ENCODE assay signal across 11 cellular contexts in genomic region chr11:11788067-11788710, GRCh38. TPM values are rescaled to one million over a fixed set of nuclear protein-coding genes. Genes with fewer than 3 reads are reported as not detected.
DNase-seq lines count a peak whose midpoint lies in the region; ATAC-seq and TF ChIP-seq lines count a peak whose summit lies in the region.
"Had no signal": no experiment of that assay in that cellular context is flagged by ENCODE, and none has a peak within 500 bp of the region (broad histone marks: within the 10 kb centered on the region; RNA-seq: fewer than 3 reads in every experiment).

No MANE protein-coding gene starts in this region.

- H3K4me1 Mint-ChIP-seq in activated CD4-positive, alpha-beta T cell treated with anti-CD3 and anti-CD28 coated beads, Interleukin-2, amount 10 ng/mL, durations not matched to agents 24 days and 14 days: peaks cover 2% of the 10 kb centered on the region
- H3K4me1 Mint-ChIP-seq in activated CD4-positive, alpha-beta T cell treated with anti-CD3 and anti-CD28 coated beads, Interleukin-2, amount 10 ng/mL, durations not matched to agents 7 days and 5 days: peaks cover 4% of the 10 kb centered on the region
- peaks cover 13% of the 10 kb centered on the region for H3K4me1 Mint-ChIP-seq in endothelial cell (ENCODE audit: unreplicated experiment)
- H3K4me1 Mint-ChIP-seq: stimulated activated effector memory CD8-positive, alpha-beta T cell treated with anti-CD3 and anti-CD28 coated beads, Interleukin-12 subunit alpha, Interleukin-12 subunit beta, amount 100 ng/mL, for 72 hours had no signal

- no peak overlapping the region for H3K4me3 Mint-ChIP-seq in activated CD4-positive, alpha-beta T cell treated with anti-CD3 and anti-CD28 coated beads, Interleukin-2, amount 10 ng/mL, durations not matched to agents 24 days and 14 days
- no peak overlapping the region for H3K4me3 Mint-ChIP-seq in activated CD4-positive, alpha-beta T cell treated with anti-CD3 and anti-CD28 coated beads, Interleukin-2, amount 10 ng/mL, durations not matched to agents 7 days and 5 days
- H3K4me3 Mint-ChIP-seq in endothelial cell (ENCODE audit: unreplicated experiment): no peak overlapping the region
- H3K4me3 Mint-ChIP-seq: CD4-positive, alpha-beta memory T cell; H9; stimulated activated effector memory CD8-positive, alpha-beta T cell treated with anti-CD3 and anti-CD28 coated beads, Interleukin-12 subunit alpha, Interleukin-12 subunit beta, amount 100 ng/mL, for 72 hours had no signal

- H3K36me3 Mint-ChIP-seq in activated CD4-positive, alpha-beta T cell treated with anti-CD3 and anti-CD28 coated beads, Interleukin-2, amount 10 ng/mL, durations not matched to agents 24 days and 14 days (ENCODE audit: low read depth): no peaks in the 10 kb centered on the region
- no peaks in the 10 kb centered on the region for H3K36me3 Mint-ChIP-seq in activated CD4-positive, alpha-beta T cell treated with anti-CD3 and anti-CD28 coated beads, Interleukin-2, amount 10 ng/mL, durations not matched to agents 7 days and 5 days (ENCODE audit: low read depth)
- no peaks in the 10 kb centered on the region for H3K36me3 Mint-ChIP-seq in endothelial cell (ENCODE audit: low read depth, unreplicated experiment)
- H3K36me3 Mint-ChIP-seq: CD4-positive, alpha-beta memory T cell; stimulated activated effector memory CD8-positive, alpha-beta T cell treated with anti-CD3 and anti-CD28 coated beads, Interleukin-12 subunit alpha, Interleukin-12 subunit beta, amount 100 ng/mL, for 72 hours had no signal

- POLR2A ChIA-PET in activated CD4-positive, alpha-beta T cell treated with anti-CD3 and anti-CD28 coated beads, Interleukin-2, amount 10 ng/mL, durations not matched to agents 7 days and 5 days (lab: Charles Lee): no interaction called here

- DNase-seq in activated CD4-positive, alpha-beta T cell treated with anti-CD3 and anti-CD28 coated beads, Interleukin-2, amount 10 ng/mL, durations not matched to agents 24 days and 14 days: peak; percentile 54
- DNase-seq in activated CD4-positive, alpha-beta T cell treated with anti-CD3 and anti-CD28 coated beads, Interleukin-2, amount 10 ng/mL, durations not matched to agents 7 days and 5 days: no peak
- DNase-seq in endothelial cell (ENCODE audit: low spot score) (no peak), sciatic nerve (ENCODE audit: low spot score) (no peak), NCI-H748 treated with DMSO at 0.1 percent for 48 hours (lab: John Stamatoyannopoulos, UW) (no peak), DMS153 treated with DMSO at 0.1 percent for 48 hours (lab: John Stamatoyannopoulos, UW; ENCODE audit: unreplicated experiment) (no peak), SHP77 (lab: John Stamatoyannopoulos, UW) (no peak)

- H3K27me3 Mint-ChIP-seq in activated CD4-positive, alpha-beta T cell treated with anti-CD3 and anti-CD28 coated beads, Interleukin-2, amount 10 ng/mL, durations not matched to agents 24 days and 14 days: peaks cover 16% of the 10 kb centered on the region
- peaks cover 4% of the 10 kb centered on the region for H3K27me3 Mint-ChIP-seq in activated CD4-positive, alpha-beta T cell treated with anti-CD3 and anti-CD28 coated beads, Interleukin-2, amount 10 ng/mL, durations not matched to agents 7 days and 5 days
- H3K27me3 Mint-ChIP-seq in endothelial cell (ENCODE audit: unreplicated experiment): peaks cover 5% of the 10 kb centered on the region

- peak; percentile 41 for ATAC-seq in sciatic nerve

- H3K27ac Mint-ChIP-seq in activated CD4-positive, alpha-beta T cell treated with anti-CD3 and anti-CD28 coated beads, Interleukin-2, amount 10 ng/mL, durations not matched to agents 24 days and 14 days: no peak overlapping the region
- no peak overlapping the region for H3K27ac Mint-ChIP-seq in activated CD4-positive, alpha-beta T cell treated with anti-CD3 and anti-CD28 coated beads, Interleukin-2, amount 10 ng/mL, durations not matched to agents 7 days and 5 days
- H3K27ac Mint-ChIP-seq in endothelial cell (ENCODE audit: unreplicated experiment): no peak overlapping the region
- H3K27ac Mint-ChIP-seq: CD4-positive, alpha-beta memory T cell; H9; stimulated activated effector memory CD8-positive, alpha-beta T cell treated with anti-CD3 and anti-CD28 coated beads, Interleukin-12 subunit alpha, Interleukin-12 subunit beta, amount 100 ng/mL, for 72 hours had no signal

- CTCF ChIA-PET in activated CD4-positive, alpha-beta T cell treated with anti-CD3 and anti-CD28 coated beads, Interleukin-2, amount 10 ng/mL, durations not matched to agents 7 days and 5 days (lab: Charles Lee): interaction anchor here (0.9 to 3.4 kb wide), 8 partner anchors 13 to 762 kb away, joined by 3 to 9 read pairs (median 4); no protein-coding TSS in a partner anchor

- TF ChIP-seq CTCF in LNCAP (IDR thresholded peaks at IDR 0.05): peak; percentile 17; the same call in 1 of the 2 replicates
- peak; percentile 38 for TF ChIP-seq CTCF in endothelial cell (IDR thresholded peaks at IDR 0.05; ENCODE audit: unreplicated experiment)

- no peaks in the 10 kb centered on the region for H3K9me3 Mint-ChIP-seq in activated CD4-positive, alpha-beta T cell treated with anti-CD3 and anti-CD28 coated beads, Interleukin-2, amount 10 ng/mL, durations not matched to agents 24 days and 14 days
- H3K9me3 Mint-ChIP-seq in activated CD4-positive, alpha-beta T cell treated with anti-CD3 and anti-CD28 coated beads, Interleukin-2, amount 10 ng/mL, durations not matched to agents 7 days and 5 days: no peaks in the 10 kb centered on the region
- H3K9me3 Mint-ChIP-seq in endothelial cell (ENCODE audit: unreplicated experiment): no peaks in the 10 kb centered on the region
- H3K9me3 Mint-ChIP-seq: CD4-positive, alpha-beta memory T cell; stimulated activated effector memory CD8-positive, alpha-beta T cell treated with anti-CD3 and anti-CD28 coated beads, Interleukin-12 subunit alpha, Interleukin-12 subunit beta, amount 100 ng/mL, for 72 hours had no signal

- intact Hi-C loops in activated CD4-positive, alpha-beta T cell treated with anti-CD3 and anti-CD28 coated beads, Interleukin-2, amount 10 ng/mL, durations not matched to agents 24 days and 14 days (cut with micrococcal nuclease): loop anchor here (2.0 to 5.0 kb wide), 6 partner anchors 61 to 1016 kb away; no protein-coding TSS in a partner anchor
- intact Hi-C loops in sciatic nerve (cut with DNase I): loop anchor here (10.0 kb wide), 2 partner anchors 853 to 993 kb away; no protein-coding TSS in a partner anchor

RNA-seq across cellular contexts. Expression of gene USP47, which starts 53.6 kb away (rescaled TPM):
- total RNA-seq in activated CD4-positive, alpha-beta T cell treated with anti-CD3 and anti-CD28 coated beads, Interleukin-2, amount 10 ng/mL, durations not matched to agents 24 days and 14 days: 51.9 and 54.0 TPM in 2 replicates
- 10 to 100 TPM; 38.2 to 42.5 TPM for total RNA-seq in activated CD4-positive, alpha-beta T cell treated with anti-CD3 and anti-CD28 coated beads, Interleukin-2, amount 10 ng/mL, durations not matched to agents 7 days and 5 days
- total RNA-seq in endothelial cell (ENCODE audit: unreplicated experiment) (45.1 TPM), sciatic nerve (57.5 TPM)
